ENCODE assay signal across 23 cellular contexts in the genomic region with DNA sequence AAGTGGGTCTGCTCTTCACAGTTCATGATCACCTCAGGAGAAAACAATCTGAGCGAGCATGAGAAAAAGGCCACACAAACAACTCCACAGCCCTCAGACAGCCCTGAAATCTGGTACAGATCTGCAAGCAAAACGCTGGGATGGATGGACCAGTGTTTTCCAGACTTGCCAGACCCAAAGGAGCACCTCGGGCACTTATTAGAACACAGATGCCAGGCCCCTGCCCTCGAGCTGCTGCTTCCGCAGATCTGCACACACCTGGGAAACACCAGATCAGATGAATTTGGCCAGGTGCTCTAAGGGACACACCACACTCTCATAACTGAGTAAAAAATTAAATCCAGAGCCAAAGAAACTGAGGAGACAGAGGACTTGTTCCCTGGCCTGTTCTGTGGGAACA.
A peak's percentile ranks its signal among the peaks of the same experiment; 100 is the strongest.
DNase-seq lines count a peak whose midpoint lies in the region; ATAC-seq, FAIRE-seq and TF ChIP-seq lines count a peak whose summit lies in the region.
"Had no signal": no experiment of that assay in that cellular context is flagged by ENCODE, and none has a peak within 500 bp of the region (broad histone marks: within the 10 kb centered on the region; RNA-seq: fewer than 3 reads in every experiment).

No MANE protein-coding gene starts in this region.

- H3K9me3 ChIP-seq in BE2C (no peaks in the 10 kb centered on the region), keratinocyte (ENCODE audit: control insufficient read depth, low read depth, low read length) (no peaks in the 10 kb centered on the region), neuronal stem cell (replicated peaks in 1 of 2; ENCODE audit: control insufficient read depth in 2 of 2, insufficient read depth in 1 of 2, low read depth in 1 of 2, low read length in 2 of 2) (no peaks in the 10 kb centered on the region)
- H3K9me3 ChIP-seq: A549, HAP-1 had no signal

- H4K20me1 ChIP-seq in GM23338 (replicated peaks; ENCODE audit: insufficient read depth) (no peaks in the 10 kb centered on the region), keratinocyte (ENCODE audit: control insufficient read depth, extremely low read depth, insufficient read depth, low read length) (no peaks in the 10 kb centered on the region)

- no peak for TF ChIP-seq CTCF in BE2C (IDR thresholded peaks at IDR 0.05; ENCODE audit: low read depth, low read length)
- no peak for TF ChIP-seq CTCF in GM23338 (conservative IDR thresholded peaks at IDR 0.05; ENCODE audit: low read depth in 2 of 2)
- no peak for TF ChIP-seq CTCF in keratinocyte (optimal IDR thresholded peaks at IDR 0.05 in 1 of 3, IDR thresholded peaks at IDR 0.05 in 1 of 3, conservative IDR thresholded peaks at IDR 0.05 in 1 of 3; ENCODE audit: extremely low read depth in 1 of 3, insufficient read depth in 2 of 3, low read length in 3 of 3)

- H3K4me1 Mint-ChIP-seq in GM23338: peaks cover 25% of the 10 kb centered on the region
- H3K4me1 Mint-ChIP-seq: CD4-positive, alpha-beta memory T cell had no signal

- no peaks in the 10 kb centered on the region for H3K79me1 ChIP-seq in neuronal stem cell (ENCODE audit: low read depth, low read length)

- H3K27ac Mint-ChIP-seq in GM23338: no peak overlapping the region
- H3K27ac Mint-ChIP-seq: CD4-positive, alpha-beta memory T cell; HFFc6 had no signal

- no peak overlapping the region for H4K91ac ChIP-seq in neuronal stem cell (ENCODE audit: low read depth, low read length, poor library complexity)

- dilution Hi-C loops in keratinocyte (cut with MboI; ENCODE audit: extremely low pct_ligation_motif_present, low sequenced_read_pairs): no loop called here

- WGBS in neuronal stem cell (ENCODE audit: extremely low coverage in 2 of 2, insufficient read length in 2 of 2, insufficient replicate concordance in 1 of 2), 2 donors: no CpG with 5 or more reads among the region's 5 CpGs

- H3K9me2 ChIP-seq in GM23338 (ENCODE audit: insufficient read depth): peaks cover 27% of the 10 kb centered on the region

- peak overlapping the region; percentile 35 for H2BK12ac ChIP-seq in neuronal stem cell (ENCODE audit: low read length)

- no peak overlapping the region for H2BK15ac ChIP-seq in neuronal stem cell (ENCODE audit: low read length)

- no peak overlapping the region for H3K4ac ChIP-seq in neuronal stem cell (ENCODE audit: low read length)

- H3K27me3 ChIP-seq in BE2C (peaks cover 14% of the 10 kb centered on the region), GM23338 (ENCODE audit: insufficient read depth) (no peaks in the 10 kb centered on the region), keratinocyte (ENCODE audit: control insufficient read depth, extremely low read depth, insufficient read depth, low read length) (no peaks in the 10 kb centered on the region), neuronal stem cell (ENCODE audit: control insufficient read depth in 3 of 3, insufficient read depth in 3 of 3, low read depth in 1 of 3, low read length in 3 of 3) (no peaks in the 10 kb centered on the region)

- DNase-seq in BE2C: peak; percentile 11
- no peak for DNase-seq in GM23338 (ENCODE audit: low spot score)
- DNase-seq in keratinocyte (ENCODE audit: low read depth, low spot score): no peak
- DNase-seq in neuronal stem cell (ENCODE audit: low spot score): no peak
- no peak for DNase-seq in midbrain (lab: John Stamatoyannopoulos, UW)
- DNase-seq in frontal cortex (ENCODE audit: low spot score in 2 of 2): no peak
- no peak for DNase-seq in GDM1 (lab: John Stamatoyannopoulos, UW)
- DNase-seq: 8988T; ACHN; AML-193; Calu3; CD4-positive, alpha-beta memory T cell; COR-L47; DMS53; DMS79 treated with DMSO at 0.1 percent for 48 hours; GM23248; HFFc6 had no signal

- no peak overlapping the region for H3K23ac ChIP-seq in neuronal stem cell (ENCODE audit: low read depth, low read length, poor library complexity)

- no peak overlapping the region for H3K4me2 ChIP-seq in GM23338
- H3K4me2 ChIP-seq in keratinocyte (ENCODE audit: control insufficient read depth, extremely low read depth, insufficient read depth, low read depth, low read length): no peak overlapping the region
- H3K4me2 ChIP-seq in neuronal stem cell (ENCODE audit: insufficient read depth, low read length, poor library complexity, severe bottlenecking): no peak overlapping the region
- H3K4me2 ChIP-seq: A549 had no signal

- no peak overlapping the region for H3K14ac ChIP-seq in neuronal stem cell (ENCODE audit: low read length)

- H3F3A ChIP-seq in GM23338 (replicated peaks; ENCODE audit: low read depth): no peaks in the 10 kb centered on the region

- peaks cover 3% of the 10 kb centered on the region for H3K27me3 Mint-ChIP-seq in GM23338 (ENCODE audit: insufficient read depth, low read depth, poor library complexity)
- H3K27me3 Mint-ChIP-seq: CD4-positive, alpha-beta memory T cell had no signal

- FAIRE-seq in keratinocyte (lab: Jason Lieb, UNC) (peak; percentile 61), frontal cortex (lab: Jason Lieb, UNC) (no peak)
- FAIRE-seq: A549, G401.6, GM12878, GM19239, H54 had no signal

- H3K36me3 ChIP-seq in BE2C (no peaks in the 10 kb centered on the region), GM23338 (ENCODE audit: insufficient read depth) (no peaks in the 10 kb centered on the region), keratinocyte (ENCODE audit: control insufficient read depth in 2 of 2, extremely low read depth in 1 of 2, insufficient read depth in 2 of 2, low read length in 2 of 2) (no peaks in the 10 kb centered on the region), neuronal stem cell (replicated peaks in 1 of 2; ENCODE audit: control insufficient read depth in 2 of 2, insufficient read depth in 2 of 2, low read length in 2 of 2) (no peaks in the 10 kb centered on the region)
- H3K36me3 ChIP-seq: HAP-1 had no signal

- no peak overlapping the region for H3K4me3 Mint-ChIP-seq in GM23338
- H3K4me3 Mint-ChIP-seq: CD4-positive, alpha-beta memory T cell; HFFc6 had no signal

- H2BK5ac ChIP-seq in neuronal stem cell (ENCODE audit: low read length): no peak overlapping the region

- H3K4me3 ChIP-seq in BE2C (ENCODE audit: low read depth, low read length): no peak overlapping the region
- no peak overlapping the region for H3K4me3 ChIP-seq in GM23338
- H3K4me3 ChIP-seq in keratinocyte (ENCODE audit: control insufficient read depth in 2 of 3, extremely low read depth in 1 of 3, insufficient read depth in 2 of 3, low read depth in 1 of 3, low read length in 3 of 3): no peak overlapping the region
- H3K4me3 ChIP-seq in neuronal stem cell (ENCODE audit: low read length in 2 of 2): no peak overlapping the region
- H3K4me3 ChIP-seq: A549, GM12878, GM23248, HAP-1 had no signal

- H2BK120ac ChIP-seq in neuronal stem cell (ENCODE audit: low read depth, low read length): no peak overlapping the region

- H3K79me2 ChIP-seq in GM23338 (replicated peaks; ENCODE audit: insufficient read depth): no peaks in the 10 kb centered on the region
- no peaks in the 10 kb centered on the region for H3K79me2 ChIP-seq in keratinocyte (ENCODE audit: control insufficient read depth, insufficient read depth, low read length)

- H3K9me1 ChIP-seq in keratinocyte (ENCODE audit: control insufficient read depth, extremely low read depth, insufficient read depth, low read length): no peaks in the 10 kb centered on the region

- ATAC-seq in GM23338: no peak
- ATAC-seq: A549, GM12878 had no signal

- H2AFZ ChIP-seq in GM23338: 0 out of 2 replicates have a peak overlapping the region, but pooled peaks have one; percentile 66
- no peak overlapping the region for H2AFZ ChIP-seq in keratinocyte (ENCODE audit: control insufficient read depth, low read length)
- H2AFZ ChIP-seq in neuronal stem cell (ENCODE audit: low read length): no peak overlapping the region
- H2AFZ ChIP-seq: GM23248 had no signal

- H2AK5ac ChIP-seq in neuronal stem cell (ENCODE audit: low read depth, low read length): peak overlapping the region; percentile 64

- H3K18ac ChIP-seq in neuronal stem cell (ENCODE audit: low read length): peak overlapping the region; percentile 62

- H3K9ac ChIP-seq in keratinocyte (ENCODE audit: control insufficient read depth, extremely low read depth, insufficient read depth, low read length) (no peak overlapping the region), neuronal stem cell (ENCODE audit: low read depth, low read length, poor library complexity) (no peak overlapping the region)
- H3K9ac ChIP-seq: GM23248 had no signal

- H3K27ac ChIP-seq in GM23338 (ENCODE audit: low read depth) (no peak overlapping the region), keratinocyte (ENCODE audit: control insufficient read depth, insufficient read depth, low read length) (no peak overlapping the region), neuronal stem cell (replicated peaks; ENCODE audit: low read length) (no peak overlapping the region)
- H3K27ac ChIP-seq: A549, GM23248 had no signal

- H4K8ac ChIP-seq in neuronal stem cell (ENCODE audit: low read depth, low read length): no peak overlapping the region

- H3K4me1 ChIP-seq in BE2C (no peaks in the 10 kb centered on the region), GM23338 (ENCODE audit: insufficient read depth) (peaks cover 28% of the 10 kb centered on the region), keratinocyte (ENCODE audit: control insufficient read depth, extremely low read depth, insufficient read depth, low read length) (peaks cover 18% of the 10 kb centered on the region), neuronal stem cell (ENCODE audit: control insufficient read depth in 2 of 2, insufficient read depth in 1 of 2, low read depth in 1 of 2, low read length in 2 of 2) (peaks cover 14 to 17% of the 10 kb centered on the region in 2 donors)
- H3K4me1 ChIP-seq: A549 had no signal

- H3K9me3 Mint-ChIP-seq in GM23338: no peaks in the 10 kb centered on the region

- H3K36me3 Mint-ChIP-seq in GM23338 (ENCODE audit: low read depth): no peaks in the 10 kb centered on the region
- H3K36me3 Mint-ChIP-seq: CD4-positive, alpha-beta memory T cell had no signal

TF ChIP-seq in GM23338, 12 proteins besides CTCF, POLR2A, EP300 and RAD21 (continues in another document):
- no peak for TF ChIP-seq CREB1 (CRISPR knock-in tag; IDR thresholded peaks at IDR 0.05; ENCODE audit: low read depth)
- no peak for TF ChIP-seq EZH2 (IDR thresholded peaks at IDR 0.05; ENCODE audit: low read depth, unreplicated experiment)
- no peak for TF ChIP-seq NANOG (IDR thresholded peaks at IDR 0.05; ENCODE audit: borderline replicate concordance)
